Comparison of ENCODE assay signal across 18 cellular contexts in genomic region chr20:9180480-9181257, GRCh38.
"Had no signal": no experiment of that assay in that cellular context is flagged by ENCODE, and none has a peak within 500 bp of the region (broad histone marks: within the 10 kb centered on the region; RNA-seq: fewer than 3 reads in every experiment).

No MANE protein-coding gene starts in this region.

- H3K27ac Mint-ChIP-seq: activated CD4-positive, alpha-beta T cell treated with anti-CD3 and anti-CD28 coated beads, Interleukin-2, amount 10 ng/mL, durations not matched to agents 7 days and 5 days; activated CD8-positive, alpha-beta T cell treated with anti-CD3 and anti-CD28 coated beads, Interleukin-2, amount 10 ng/mL, durations not matched to agents 7 days and 5 days; activated T-cell treated with anti-CD3 and anti-CD28 coated beads, Interleukin-2, amount 50 U/mL, for 24 hours; immature natural killer cell; mesothelial cell of epicardium; natural killer cell treated with Interleukin-12 subunit alpha and Interleukin-12 subunit beta and Interleukin-15 and Interleukin-18, amount 100 ng/mL, for 72 hours; stimulated activated naive B cell treated with anti-CD40 and anti-IgM and Interleukin-4, amounts not matched to agents 10 μg/mL and 1 μg/mL and 100 μg/mL, for 72 hours; T-helper 1 cell treated with Interleukin-12 subunit alpha and Interleukin-12 subunit beta and Interleukin-4 antibody, amounts not matched to agents 30 μg/mL and 1 μg/mL, for 36 hours had no signal

- H3K4me3 Mint-ChIP-seq: activated CD4-positive, alpha-beta T cell treated with anti-CD3 and anti-CD28 coated beads, Interleukin-2, amount 10 ng/mL, durations not matched to agents 7 days and 5 days; activated CD8-positive, alpha-beta T cell treated with anti-CD3 and anti-CD28 coated beads, Interleukin-2, amount 10 ng/mL, durations not matched to agents 7 days and 5 days; activated T-cell treated with anti-CD3 and anti-CD28 coated beads, Interleukin-2, amount 50 U/mL, for 24 hours; immature natural killer cell; mesothelial cell of epicardium; natural killer cell treated with Interleukin-12 subunit alpha and Interleukin-12 subunit beta and Interleukin-15 and Interleukin-18, amount 100 ng/mL, for 72 hours; stimulated activated naive B cell treated with anti-CD40 and anti-IgM and Interleukin-4, amounts not matched to agents 10 μg/mL and 1 μg/mL and 100 μg/mL, for 72 hours; T-helper 1 cell treated with Interleukin-12 subunit alpha and Interleukin-12 subunit beta and Interleukin-4 antibody, amounts not matched to agents 30 μg/mL and 1 μg/mL, for 36 hours had no signal

- H3K27me3 ChIP-seq: breast epithelium, foreskin keratinocyte, spleen had no signal

- H3K36me3 ChIP-seq: breast epithelium, lower lobe of right lung, spleen had no signal

- ATAC-seq: activated CD4-positive, CD25-positive, alpha-beta regulatory T cell treated with anti-CD3 and anti-CD28 coated beads, Interleukin-2, amount 50 U/mL, for 24 hours; activated CD8-positive, alpha-beta T cell treated with anti-CD3 and anti-CD28 coated beads, Interleukin-2, amount 10 ng/mL, durations not matched to agents 7 days and 5 days; foreskin keratinocyte; lower lobe of right lung; natural killer cell treated with Interleukin-12 subunit alpha and Interleukin-12 subunit beta and Interleukin-15 and Interleukin-18, amount 100 ng/mL, for 72 hours had no signal

- H3K4me3 ChIP-seq: breast epithelium, coronary artery, lower lobe of right lung, spleen had no signal

- H3K27me3 Mint-ChIP-seq: activated CD4-positive, alpha-beta T cell treated with anti-CD3 and anti-CD28 coated beads, Interleukin-2, amount 10 ng/mL, durations not matched to agents 7 days and 5 days; activated T-cell treated with anti-CD3 and anti-CD28 coated beads, Interleukin-2, amount 50 U/mL, for 24 hours; natural killer cell treated with Interleukin-12 subunit alpha and Interleukin-12 subunit beta and Interleukin-15 and Interleukin-18, amount 100 ng/mL, for 72 hours; stimulated activated naive B cell treated with anti-CD40 and anti-IgM and Interleukin-4, amounts not matched to agents 10 μg/mL and 1 μg/mL and 100 μg/mL, for 72 hours had no signal

- H3K9me3 ChIP-seq: breast epithelium, lower lobe of right lung, spleen had no signal

- H3K9me3 Mint-ChIP-seq: activated CD4-positive, alpha-beta T cell treated with anti-CD3 and anti-CD28 coated beads, Interleukin-2, amount 10 ng/mL, durations not matched to agents 7 days and 5 days; mesothelial cell of epicardium; stimulated activated naive B cell treated with anti-CD40 and anti-IgM and Interleukin-4, amounts not matched to agents 10 μg/mL and 1 μg/mL and 100 μg/mL, for 72 hours had no signal

- H3K4me1 ChIP-seq: breast epithelium, foreskin keratinocyte, lower lobe of right lung, spleen had no signal

- H3K4me1 Mint-ChIP-seq: activated CD4-positive, alpha-beta T cell treated with anti-CD3 and anti-CD28 coated beads, Interleukin-2, amount 10 ng/mL, durations not matched to agents 7 days and 5 days; immature natural killer cell; stimulated activated naive B cell treated with anti-CD40 and anti-IgM and Interleukin-4, amounts not matched to agents 10 μg/mL and 1 μg/mL and 100 μg/mL, for 72 hours had no signal

- H3K27ac ChIP-seq: breast epithelium, coronary artery, foreskin keratinocyte, lower lobe of right lung, spleen had no signal

- DNase-seq: activated CD4-positive, alpha-beta T cell treated with anti-CD3 and anti-CD28 coated beads, Interleukin-2, amount 10 ng/mL, durations not matched to agents 7 days and 5 days; activated CD8-positive, alpha-beta T cell treated with anti-CD3 and anti-CD28 coated beads, Interleukin-2, amount 10 ng/mL, durations not matched to agents 7 days and 5 days; activated naive CD4-positive, alpha-beta T cell treated with anti-CD3 and anti-CD28 coated beads, Interleukin-2, amount 50 U/mL, for 16 hours; activated T-cell treated with anti-CD3 and anti-CD28 coated beads, Interleukin-2, amount 50 U/mL, for 24 hours; foreskin keratinocyte; glutamatergic neuron; hippocampal formation; immature natural killer cell; lower lobe of right lung; posterior cingulate gyrus; spleen; stimulated activated naive B cell treated with anti-CD40 and anti-IgM and Interleukin-4, amounts not matched to agents 10 μg/mL and 1 μg/mL and 100 μg/mL, for 72 hours had no signal
